Comparison of ENCODE assay signal across 10 cellular contexts in the genomic region with DNA sequence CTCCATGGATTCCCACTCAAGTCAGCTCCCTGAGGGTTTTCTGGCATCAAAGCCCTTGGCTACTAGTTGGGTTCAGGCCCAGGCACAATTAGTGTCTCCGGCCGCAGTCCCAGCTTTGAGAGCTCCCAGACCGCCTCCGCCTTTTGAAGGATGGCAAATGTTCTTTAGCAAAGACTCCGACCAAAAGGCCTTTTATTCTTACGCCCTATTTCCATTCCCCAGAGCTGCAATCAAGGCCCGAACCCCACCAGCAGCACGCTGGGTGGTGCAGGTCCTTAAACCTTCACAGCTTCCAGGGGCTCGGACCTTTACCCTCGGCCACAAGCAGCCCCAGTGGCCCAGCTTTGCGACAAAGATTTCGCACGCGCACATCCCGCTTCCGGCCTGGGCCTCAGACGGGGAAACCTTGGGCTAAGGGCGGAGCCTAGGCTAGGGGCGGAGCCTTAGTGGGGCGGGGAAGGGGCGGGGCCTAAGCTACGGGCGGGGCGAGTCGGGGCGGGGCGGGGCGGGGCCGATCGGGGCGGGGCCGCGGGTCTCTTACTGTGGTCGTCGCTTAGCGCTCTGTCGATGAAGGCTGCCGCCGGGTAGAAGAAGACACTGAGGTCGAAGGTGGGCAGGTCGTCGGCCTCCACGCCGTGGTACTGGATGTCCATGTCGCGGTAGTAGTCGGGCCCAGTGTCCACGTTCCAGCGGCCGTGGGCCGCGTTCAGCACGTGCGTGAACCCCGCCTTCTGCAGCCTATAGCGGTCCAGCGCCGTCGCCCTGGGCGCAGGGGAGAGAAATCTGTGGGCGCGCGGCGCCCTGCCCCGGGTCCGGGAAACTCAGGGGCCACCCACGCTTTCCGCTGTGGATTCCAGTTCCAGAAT.
A peak's percentile ranks its signal among the peaks of the same experiment; 100 is the strongest.
DNase-seq lines count a peak whose midpoint lies in the region; ATAC-seq, FAIRE-seq and TF ChIP-seq lines count a peak whose summit lies in the region.
"Had no signal": no experiment of that assay in that cellular context is flagged by ENCODE, and none has a peak within 500 bp of the region (broad histone marks: within the 10 kb centered on the region; RNA-seq: fewer than 3 reads in every experiment).

No MANE protein-coding gene starts in this region.

- 44 to 67% (median 58%) methylated on average over 62 to 68 of the region's 68 CpGs for WGBS in small intestine, 3 donors

- peak in 9 of 10 experiments; percentile 7 to 50 (median 26) for DNase-seq in CD4-positive, alpha-beta T cell
- DNase-seq in T-helper 9 cell (peak; percentile 49), coronary artery (ENCODE audit: low spot score) (peak; percentile 45), inferior parietal cortex (ENCODE audit: extremely low spot score) (no peak), D341Med (ENCODE audit: low spot score) (no peak), small intestine (no peak)

- no peak for FAIRE-seq in small intestine (lab: Jason Lieb, UNC)

- no peaks in the 10 kb centered on the region for H3K36me3 ChIP-seq in small intestine (ENCODE audit: control insufficient read depth in 2 of 2, insufficient read depth in 2 of 2, low read length in 2 of 2)
- H3K36me3 ChIP-seq: SJSA1 had no signal

- no peaks in the 10 kb centered on the region for H3K36me3 Mint-ChIP-seq in CD4-positive, alpha-beta T cell (ENCODE audit: low read depth)

- H3K27me3 ChIP-seq in CD4-positive, alpha-beta T cell (ENCODE audit: control insufficient read depth, insufficient read depth, low read length) = no peaks in the 10 kb centered on the region
- H3K27me3 ChIP-seq in small intestine (ENCODE audit: control insufficient read depth in 2 of 2, insufficient read depth in 2 of 2, low read length in 2 of 2) = no peaks in the 10 kb centered on the region
- H3K27me3 ChIP-seq: SJSA1 had no signal

- H3K27ac ChIP-seq in CD4-positive, alpha-beta T cell (ENCODE audit: low read depth, low read length) = no peak overlapping the region
- no peak overlapping the region for H3K27ac ChIP-seq in coronary artery
- H3K27ac ChIP-seq in skin epidermis = peak overlapping the region in 3 of 21 experiments; percentile 26 to 70 (median 53)
- no peak overlapping the region for H3K27ac ChIP-seq in small intestine (ENCODE audit: low read depth in 1 of 2, low read length in 1 of 2)
- H3K27ac ChIP-seq: KMS-11, SJSA1 had no signal

- no peaks in the 10 kb centered on the region for H3K4me1 ChIP-seq in small intestine (ENCODE audit: control insufficient read depth in 2 of 2, insufficient read depth in 1 of 2, low read depth in 1 of 2, low read length in 1 of 2)

- TF ChIP-seq CTCF in CD4-positive, alpha-beta T cell (IDR thresholded peaks at IDR 0.05) = no peak
- TF ChIP-seq CTCF in coronary artery (IDR thresholded peaks at IDR 0.05) = no peak

- H3K4me3 ChIP-seq in coronary artery (peak overlapping the region; percentile 32), skin epidermis (peak overlapping the region in 4 of 7 experiments; percentile 3 to 11 (median 6)), small intestine (ENCODE audit: low read depth in 1 of 2, low read length in 2 of 2) (no peak overlapping the region)
- H3K4me3 ChIP-seq: SJSA1 had no signal

- H3K27me3 Mint-ChIP-seq in CD4-positive, alpha-beta T cell = no peaks in the 10 kb centered on the region

- POLR2A ChIA-PET in CD4-positive, alpha-beta T cell (lab: Charles Lee) = interaction anchor here (0.9 kb wide), 1 partner anchor 9 kb away, joined by 3 read pairs; no protein-coding TSS in a partner anchor

- H3K4me3 Mint-ChIP-seq in CD4-positive, alpha-beta T cell = peak overlapping the region; percentile 45

- H3K4me1 Mint-ChIP-seq in CD4-positive, alpha-beta T cell (ENCODE audit: low read depth) = peaks cover 9% of the 10 kb centered on the region

- CTCF ChIA-PET in CD4-positive, alpha-beta T cell (lab: Charles Lee) = no interaction called here

- peak overlapping the region; percentile 58 for H3K27ac Mint-ChIP-seq in CD4-positive, alpha-beta T cell

- intact Hi-C loops in CD4-positive, alpha-beta T cell (cut with DNase I, micrococcal nuclease) = loop anchor here in 1 of 2 experiments (10.0 kb wide), 1 partner anchor 191 kb away; a partner anchor contains a TSS

- no peaks in the 10 kb centered on the region for H3K9me3 ChIP-seq in CD4-positive, alpha-beta T cell (ENCODE audit: control insufficient read depth, low read length)
- no peaks in the 10 kb centered on the region for H3K9me3 ChIP-seq in small intestine (ENCODE audit: control insufficient read depth, low read depth)
- H3K9me3 ChIP-seq: SJSA1 had no signal

- peak; percentile 88 for ATAC-seq in CD4-positive, alpha-beta T cell (ENCODE audit: poor library complexity)
- ATAC-seq in GM21786 (IDR thresholded peaks at IDR 0.05; ENCODE audit: unreplicated experiment) = no peak

- no peaks in the 10 kb centered on the region for H3K9me3 Mint-ChIP-seq in CD4-positive, alpha-beta T cell

Comparison
In these comparisons a context has a peak if more than half of its experiments do, and no peak if none do; other contexts are left out.
1. DNase-seq: peak in CD4-positive, alpha-beta T cell (9 of 10), T-helper 9 cell (single experiment) and coronary artery (single experiment); none in inferior parietal cortex (single experiment), D341Med (single experiment) and small intestine (single experiment).
2. H3K4me3 ChIP-seq: peak in coronary artery (single experiment) and skin epidermis (4 of 7); none in small intestine (0 of 2).